ENCODE assay signal across 19 cellular contexts in the genomic region with DNA sequence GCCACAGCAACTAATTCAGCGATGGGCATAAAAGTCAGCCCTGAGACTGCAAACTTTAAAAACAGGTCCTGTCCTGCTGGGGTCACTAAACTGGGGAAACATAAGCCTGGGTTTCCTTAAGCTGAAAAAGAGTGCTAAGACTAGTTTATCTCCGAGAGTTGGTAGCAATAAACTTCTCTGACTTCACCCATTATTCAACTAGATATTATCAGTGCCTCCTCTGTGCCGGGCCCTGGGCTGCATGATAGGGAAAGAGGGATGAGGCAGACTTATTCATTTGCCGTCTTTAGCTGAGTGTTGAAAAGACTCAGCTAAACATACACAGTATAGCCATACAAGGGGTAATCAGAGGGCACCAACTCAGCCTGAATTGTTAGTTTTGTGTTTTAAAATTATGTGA.
"Had no signal": no experiment of that assay in that cellular context is flagged by ENCODE, and none has a peak within 500 bp of the region (broad histone marks: within the 10 kb centered on the region; RNA-seq: fewer than 3 reads in every experiment).

No MANE protein-coding gene starts in this region.

- H3K9me3 Mint-ChIP-seq: dendritic cell treated with granulocyte-macrophage colony-stimulating factor and Interleukin-4, amounts not matched to agents 40 ng/mL and 50 ng/mL, for 4 days; effector memory CD8-positive, alpha-beta T cell; naive thymus-derived CD8-positive, alpha-beta T cell; neural progenitor cell had no signal

- H3K4me3 ChIP-seq: heart left ventricle, mucosa of descending colon, neural progenitor cell, sigmoid colon, skin epidermis, stomach, thoracic aorta, transverse colon had no signal

- ATAC-seq: effector memory CD8-positive, alpha-beta T cell; heart left ventricle; mucosa of descending colon; naive thymus-derived CD8-positive, alpha-beta T cell had no signal

- H2AFZ ChIP-seq: neural progenitor cell had no signal

- H3K9me3 ChIP-seq: heart left ventricle, mucosa of descending colon, sigmoid colon, stomach, thoracic aorta, transverse colon had no signal

- H3K27ac ChIP-seq: neural progenitor cell, sigmoid colon, stomach, thoracic aorta, transverse colon had no signal

- H3K27me3 Mint-ChIP-seq: dendritic cell treated with granulocyte-macrophage colony-stimulating factor and Interleukin-4, amounts not matched to agents 40 ng/mL and 50 ng/mL, for 4 days; effector memory CD8-positive, alpha-beta T cell; naive thymus-derived CD8-positive, alpha-beta T cell had no signal

- H3K9ac ChIP-seq: neural progenitor cell had no signal

- FAIRE-seq: colon, frontal cortex had no signal

- H3K27me3 ChIP-seq: heart left ventricle, neural progenitor cell, sigmoid colon, stomach, transverse colon had no signal

- H3K27ac Mint-ChIP-seq: neural progenitor cell had no signal

- H3K4me3 Mint-ChIP-seq: dendritic cell treated with granulocyte-macrophage colony-stimulating factor and Interleukin-4, amounts not matched to agents 40 ng/mL and 50 ng/mL, for 4 days; effector memory CD8-positive, alpha-beta T cell; naive thymus-derived CD8-positive, alpha-beta T cell; neural progenitor cell had no signal

- H3K4me2 ChIP-seq: neural progenitor cell had no signal

- DNase-seq: cerebellar nuclear complex; effector memory CD8-positive, alpha-beta T cell; heart left ventricle; hippocampal formation; kidney glomerular epithelial cell; mucosa of descending colon; naive thymus-derived CD8-positive, alpha-beta T cell; sigmoid colon; stimulated activated CD4-positive, alpha-beta T cell treated with anti-CD3 and anti-CD28 coated beads, Interleukin-12 subunit alpha, Interleukin-12 subunit beta, amount 100 ng/mL, for 4 hours; stimulated activated naive CD4-positive, alpha-beta T cell; stomach; substantia nigra; transverse colon had no signal

- H3K36me3 ChIP-seq: neural progenitor cell had no signal
